ENCODE assay signal across 16 cellular contexts in genomic region chr17:72506773-72507172, GRCh38.
DNase-seq lines count a peak whose midpoint lies in the region; FAIRE-seq and TF ChIP-seq lines count a peak whose summit lies in the region.
"Had no signal": no experiment of that assay in that cellular context is flagged by ENCODE, and none has a peak within 500 bp of the region (broad histone marks: within the 10 kb centered on the region; RNA-seq: fewer than 3 reads in every experiment).

No MANE protein-coding gene starts in this region.

- H3K4me3 ChIP-seq in astrocyte (ENCODE audit: insufficient read depth, low read depth, low read length) (no peak overlapping the region), choroid plexus epithelial cell (ENCODE audit: low read depth, low read length) (no peak overlapping the region), small intestine (ENCODE audit: low read depth in 1 of 2, low read length in 2 of 2) (no peak overlapping the region)
- H3K4me3 ChIP-seq: GM23338 had no signal

- WGBS in small intestine, 3 donors, result 83 to 89% (median 84%) methylated on average over 12 of the region's 12 CpGs

- H3K27ac Mint-ChIP-seq in astrocyte (ENCODE audit: unreplicated experiment), result no peak overlapping the region
- H3K27ac Mint-ChIP-seq: CD8-positive, alpha-beta T cell; GM23338; IgD-negative memory B cell had no signal

- peak overlapping the region; percentile 38 for H3K4me2 ChIP-seq in astrocyte (ENCODE audit: low read length)
- H3K4me2 ChIP-seq: GM23338 had no signal

- no peaks in the 10 kb centered on the region for H3K36me3 Mint-ChIP-seq in astrocyte (ENCODE audit: low read depth, unreplicated experiment)
- H3K36me3 Mint-ChIP-seq: CD8-positive, alpha-beta T cell had no signal

- FAIRE-seq in astrocyte (lab: Jason Lieb, UNC) (no peak), small intestine (lab: Jason Lieb, UNC) (no peak)
- FAIRE-seq: A204.1 had no signal

- no peak overlapping the region for H3K27ac ChIP-seq in astrocyte (ENCODE audit: low read depth, low read length)
- no peak overlapping the region for H3K27ac ChIP-seq in small intestine (ENCODE audit: low read depth in 1 of 2, low read length in 1 of 2)
- H3K27ac ChIP-seq: C4-2B had no signal

- no peaks in the 10 kb centered on the region for H3K36me3 ChIP-seq in astrocyte (ENCODE audit: insufficient read depth, low read length)
- no peaks in the 10 kb centered on the region for H3K36me3 ChIP-seq in small intestine (ENCODE audit: control insufficient read depth in 2 of 2, insufficient read depth in 2 of 2, low read length in 2 of 2)
- H3K36me3 ChIP-seq: BE2C had no signal

- H3K9ac ChIP-seq in astrocyte (ENCODE audit: low read length), result no peak overlapping the region

- H3K9me3 ChIP-seq in astrocyte (ENCODE audit: insufficient read depth, low read depth, low read length) (no peaks in the 10 kb centered on the region), small intestine (ENCODE audit: control insufficient read depth, low read depth) (no peaks in the 10 kb centered on the region)
- H3K9me3 ChIP-seq: BE2C, Caco-2 had no signal

- in situ Hi-C loops in GM13976 (cut with MboI; ENCODE audit: low sequenced_read_pairs, unreplicated experiment), result no loop called here

- TF ChIP-seq CTCF in astrocyte (IDR thresholded peaks at IDR 0.05; ENCODE audit: insufficient read depth, low read depth, low read length), result no peak
- TF ChIP-seq CTCF in choroid plexus epithelial cell (conservative IDR thresholded peaks at IDR 0.05; ENCODE audit: low read depth, low read length), result no peak
- no peak for TF ChIP-seq CTCF in GM13976 (IDR thresholded peaks at IDR 0.05; ENCODE audit: borderline replicate concordance, control extremely low read depth, extremely low read depth, insufficient read depth, missing control alignments)

- peaks cover 33% of the 10 kb centered on the region for H3K4me1 Mint-ChIP-seq in astrocyte (ENCODE audit: low read depth, unreplicated experiment)

- peaks cover 48% of the 10 kb centered on the region for H3K4me1 ChIP-seq in astrocyte (ENCODE audit: insufficient read depth, low read length)
- peaks cover 0 to 2% of the 10 kb centered on the region in 2 donors for H3K4me1 ChIP-seq in small intestine (ENCODE audit: control insufficient read depth in 2 of 2, insufficient read depth in 1 of 2, low read depth in 1 of 2, low read length in 1 of 2)
- H3K4me1 ChIP-seq: BE2C had no signal

- H3K9me3 Mint-ChIP-seq in astrocyte (ENCODE audit: unreplicated experiment), result no peaks in the 10 kb centered on the region
- H3K9me3 Mint-ChIP-seq: CD8-positive, alpha-beta T cell had no signal

- H3K27me3 Mint-ChIP-seq in astrocyte (ENCODE audit: low read depth, unreplicated experiment), result no peaks in the 10 kb centered on the region

- DNase-seq in MV-4-11 (lab: John Stamatoyannopoulos, UW) (peak; percentile 52), astrocyte (ENCODE audit: low read depth) (peak; percentile 82), choroid plexus epithelial cell (ENCODE audit: low read depth) (peak; percentile 59), DMS53 (lab: John Stamatoyannopoulos, UW) (no peak), GM13976 (ENCODE audit: low spot score) (no peak), small intestine (no peak), NCI-H510A (lab: John Stamatoyannopoulos, UW) (no peak)
- DNase-seq: BE2C; Caco-2; CD8-positive, alpha-beta T cell; GF-D8; H7 had no signal

- H3K79me2 ChIP-seq in astrocyte (ENCODE audit: insufficient read depth, low read length), result peaks cover 93% of the 10 kb centered on the region

- H4K20me1 ChIP-seq in astrocyte (ENCODE audit: insufficient read depth, low read length), result peaks cover 59% of the 10 kb centered on the region

- H3K27me3 ChIP-seq in astrocyte (ENCODE audit: insufficient read depth, low read length), result no peaks in the 10 kb centered on the region
- H3K27me3 ChIP-seq in small intestine (ENCODE audit: control insufficient read depth in 2 of 2, insufficient read depth in 2 of 2, low read length in 2 of 2), result no peaks in the 10 kb centered on the region
- H3K27me3 ChIP-seq: BE2C had no signal

- H2AFZ ChIP-seq in astrocyte (ENCODE audit: low read depth, low read length), result no peak overlapping the region

- H3K4me3 Mint-ChIP-seq in astrocyte (ENCODE audit: unreplicated experiment), result no peak overlapping the region
- H3K4me3 Mint-ChIP-seq: CD8-positive, alpha-beta T cell; GM23338; IgD-negative memory B cell had no signal

Comparison
In these comparisons a context has a peak if more than half of its experiments do, and no peak if none do; other contexts are left out.
1. DNase-seq: peak in MV-4-11 (single experiment), astrocyte (single experiment) and choroid plexus epithelial cell (single experiment); none in DMS53 (single experiment), GM13976 (single experiment), small intestine (single experiment) and NCI-H510A (single experiment).